Comparison of ENCODE assay signal across 1 cellular context in the genomic region with DNA sequence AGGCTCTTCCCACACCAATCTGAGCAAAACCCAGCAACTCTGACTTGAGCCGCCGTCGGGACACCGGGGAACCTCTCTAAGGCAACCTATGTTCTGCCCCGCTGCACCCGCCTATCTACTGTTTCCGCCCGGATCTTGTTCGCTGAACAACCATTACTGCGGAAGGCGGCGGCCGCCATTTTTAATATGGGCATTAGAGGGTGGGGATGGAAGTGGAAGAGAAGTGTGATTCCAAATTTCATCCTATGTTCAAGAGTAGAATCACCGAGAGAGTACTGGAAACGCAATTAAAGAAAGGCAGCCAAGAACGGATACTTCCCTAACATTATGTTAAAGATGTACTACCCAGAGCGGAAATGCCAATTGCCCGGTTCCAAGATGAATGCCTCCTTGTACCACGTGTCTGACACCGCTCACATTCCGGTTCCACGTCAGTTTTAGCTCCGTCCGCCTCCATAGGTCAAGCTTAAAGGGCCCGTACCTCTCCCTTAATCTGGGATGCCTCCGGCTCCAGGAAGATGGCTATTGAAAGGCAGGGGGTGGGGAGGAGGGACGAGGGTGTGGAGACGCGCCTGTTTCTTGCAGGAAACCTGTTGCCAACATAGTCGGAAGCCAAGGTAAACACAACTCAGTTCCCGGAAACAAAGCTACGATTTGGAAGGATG.
TF ChIP-seq lines count a peak whose summit lies in the region.

DPAGT1 (minus strand) TSS at position 95 of the 665 bp plus-strand sequence. CDS start 198 bp downstream, outside the sequence.

TF ChIP-seq in HEK293, 187 proteins besides CTCF, POLR2A, EP300 and RAD21 (continued from another document):
- TF ChIP-seq SP2 (tag by site-specific recombination; IDR thresholded peaks at IDR 0.05), result peak; percentile 81
- no peak for TF ChIP-seq ZNF548 (tag by site-specific recombination; IDR thresholded peaks at IDR 0.05)
- TF ChIP-seq ZNF211 (tag by site-specific recombination; IDR thresholded peaks at IDR 0.05; ENCODE audit: low read depth), result no peak
- TF ChIP-seq ZNF544 (tag by site-specific recombination; IDR thresholded peaks at IDR 0.05), result no peak
- peak; percentile 51; the same call in 1 of the 2 replicates for TF ChIP-seq ZNF501 (tag by site-specific recombination; IDR thresholded peaks at IDR 0.05)
- no peak for TF ChIP-seq ZNF362 (tag by site-specific recombination; IDR thresholded peaks at IDR 0.05)
- no peak for TF ChIP-seq HOXA7 (CRISPR knock-in tag; IDR thresholded peaks at IDR 0.05; ENCODE audit: borderline replicate concordance)
- no peak for TF ChIP-seq ZNF701 (tag by site-specific recombination; IDR thresholded peaks at IDR 0.05)
- TF ChIP-seq ZNF138 (tag by site-specific recombination; IDR thresholded peaks at IDR 0.05; ENCODE audit: borderline replicate concordance), result no peak
- no peak for TF ChIP-seq GFI1B (tag by site-specific recombination; IDR thresholded peaks at IDR 0.05)
- no peak for TF ChIP-seq ZNF792 (tag by site-specific recombination; IDR thresholded peaks at IDR 0.05)
- TF ChIP-seq, protein P1, sequence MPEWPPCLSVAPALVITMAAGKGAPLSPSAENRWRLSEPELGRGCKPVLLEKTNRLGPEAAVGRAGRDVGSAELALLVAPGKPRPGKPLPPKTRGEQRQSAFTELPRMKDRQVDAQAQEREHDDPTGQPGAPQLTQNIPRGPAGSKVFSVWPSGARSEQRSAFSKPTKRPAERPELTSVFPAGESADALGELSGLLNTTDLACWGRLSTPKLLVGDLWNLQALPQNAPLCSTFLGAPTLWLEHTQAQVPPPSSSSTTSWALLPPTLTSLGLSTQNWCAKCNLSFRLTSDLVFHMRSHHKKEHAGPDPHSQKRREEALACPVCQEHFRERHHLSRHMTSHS (tag by site-specific recombination; IDR thresholded peaks at IDR 0.05), result no peak
- TF ChIP-seq GLIS2 (tag by site-specific recombination; IDR thresholded peaks at IDR 0.05), result no peak
- no peak for TF ChIP-seq ZNF610 (tag by site-specific recombination; IDR thresholded peaks at IDR 0.05; ENCODE audit: borderline replicate concordance)
- 0 out of 2 replicates have a peak, but pooled peaks have one; percentile 36 for TF ChIP-seq BCL11A (tag by site-specific recombination; IDR thresholded peaks at IDR 0.05; ENCODE audit: low read depth)
- no peak for TF ChIP-seq ZNF174 (tag by site-specific recombination; IDR thresholded peaks at IDR 0.05)
- no peak for TF ChIP-seq TRIM28 (IDR thresholded peaks at IDR 0.05; ENCODE audit: borderline replicate concordance, low read length)
- TF ChIP-seq OSR2 (tag by site-specific recombination; IDR thresholded peaks at IDR 0.05), result no peak
- peak; percentile 22; the same call in 1 of the 2 replicates for TF ChIP-seq ZNF843 (tag by site-specific recombination; IDR thresholded peaks at IDR 0.05)
- TF ChIP-seq FEZF1 (tag by site-specific recombination; IDR thresholded peaks at IDR 0.05), result no peak
- no peak for TF ChIP-seq ZNF248 (tag by site-specific recombination; IDR thresholded peaks at IDR 0.05)
- TF ChIP-seq ZNF311 (tag by site-specific recombination; IDR thresholded peaks at IDR 0.05; ENCODE audit: borderline replicate concordance), result no peak
- no peak for TF ChIP-seq ZNF10 (tag by site-specific recombination; IDR thresholded peaks at IDR 0.05)
- no peak for TF ChIP-seq ZNF658 (tag by site-specific recombination; IDR thresholded peaks at IDR 0.05)
- no peak for TF ChIP-seq ZNF530 (tag by site-specific recombination; IDR thresholded peaks at IDR 0.05; ENCODE audit: low read depth)
- TF ChIP-seq KLF16 (tag by site-specific recombination; IDR thresholded peaks at IDR 0.05), result peak; percentile 57; the same call in 1 of the 2 replicates
- no peak for TF ChIP-seq MZF1 (tag by site-specific recombination; IDR thresholded peaks at IDR 0.05; ENCODE audit: borderline replicate concordance)
- TF ChIP-seq ZNF366 (tag by site-specific recombination; conservative IDR thresholded peaks at IDR 0.05), result peak; percentile 46; the same call in 1 of the 2 replicates
- TF ChIP-seq ZNF560 (tag by site-specific recombination; IDR thresholded peaks at IDR 0.05; ENCODE audit: borderline replicate concordance), result no peak
- TF ChIP-seq ZNF473 (tag by site-specific recombination; IDR thresholded peaks at IDR 0.05), result no peak
- no peak for TF ChIP-seq ZNF837 (tag by site-specific recombination; IDR thresholded peaks at IDR 0.05)
- no peak for TF ChIP-seq ZNF121 (tag by site-specific recombination; IDR thresholded peaks at IDR 0.05)
